14 cellular contexts compared by ENCODE assay signal in the genomic region with DNA sequence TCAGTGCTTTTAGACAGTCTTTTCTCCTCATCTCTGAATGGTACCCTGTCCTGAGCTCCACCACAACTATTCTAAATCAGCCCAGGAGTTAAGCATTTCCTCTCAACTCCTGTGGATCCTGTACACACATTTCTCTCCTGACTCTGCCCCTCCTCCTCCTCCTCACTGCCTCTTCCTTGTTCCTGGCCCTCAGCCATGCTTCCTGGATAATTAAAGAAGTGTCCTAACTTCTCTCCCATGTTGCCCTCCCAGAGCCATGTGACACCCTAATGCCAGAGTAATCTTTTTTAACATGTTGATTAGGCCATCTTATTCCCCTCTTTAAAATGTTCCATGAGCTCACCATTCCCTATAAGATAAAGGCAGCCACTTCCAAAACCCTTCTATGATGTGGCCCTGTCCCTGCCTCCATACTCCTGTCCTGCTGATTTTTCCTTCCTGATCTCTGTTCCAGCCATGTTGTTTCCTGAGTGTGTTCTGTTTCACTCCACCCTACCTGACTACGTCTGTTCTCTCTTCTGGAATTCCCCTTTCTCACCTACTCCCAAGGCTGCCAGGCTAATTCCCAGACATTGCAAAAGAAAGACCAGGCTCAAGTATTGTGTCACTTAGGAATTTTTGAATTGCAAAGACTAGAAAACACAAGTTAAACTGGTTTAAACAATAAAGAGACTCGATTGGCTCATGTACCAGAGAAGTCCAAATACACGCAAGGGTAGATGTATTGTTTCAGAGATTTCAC.
DNase-seq lines count a peak whose midpoint lies in the region; ATAC-seq and TF ChIP-seq lines count a peak whose summit lies in the region.
"Had no signal": no experiment of that assay in that cellular context is flagged by ENCODE, and none has a peak within 500 bp of the region (broad histone marks: within the 10 kb centered on the region; RNA-seq: fewer than 3 reads in every experiment).

No MANE protein-coding gene starts in this region.

- no peak for TF ChIP-seq POLR2A in body of pancreas (IDR thresholded peaks at IDR 0.05)

- WGBS in body of pancreas, 2 donors: 48 to 57% methylated on average over 3 of the region's 3 CpGs

- intact Hi-C loops in body of pancreas (cut with DNase I): no loop called here
- intact Hi-C loops in left ventricle myocardium inferior (cut with micrococcal nuclease): no loop called here

- H3K4me3 ChIP-seq in body of pancreas (no peak overlapping the region), left ventricle myocardium inferior (no peak overlapping the region)
- H3K4me3 ChIP-seq: BLaER1 treated with 17β-estradiol and CSF1 and Interleukin-3, amounts not matched to agents 10 nM and 100 nM had no signal

- H3K36me3 ChIP-seq in body of pancreas (replicated peaks in 1 of 2; ENCODE audit: insufficient read depth in 1 of 2, low read depth in 2 of 2) (no peaks in the 10 kb centered on the region), left ventricle myocardium inferior (no peaks in the 10 kb centered on the region)
- H3K36me3 ChIP-seq: BLaER1 treated with 17β-estradiol and CSF1 and Interleukin-3, amounts not matched to agents 10 nM and 100 nM had no signal

- no peaks in the 10 kb centered on the region for H3K36me3 Mint-ChIP-seq in progenitor cell of endocrine pancreas (ENCODE audit: insufficient read depth)
- H3K36me3 Mint-ChIP-seq: naive B cell had no signal

- H3K27ac ChIP-seq in body of pancreas (peak overlapping the region in 3 of 4 donors; percentile 26 to 54 (median 40)), left ventricle myocardium inferior (replicated peaks) (peak overlapping the region; percentile 59)
- H3K27ac ChIP-seq: BLaER1 treated with 17β-estradiol and CSF1 and Interleukin-3, amounts not matched to agents 10 nM and 100 nM had no signal

- peaks cover 3% of the 10 kb centered on the region for H3K4me1 Mint-ChIP-seq in progenitor cell of endocrine pancreas (ENCODE audit: low read depth)
- H3K4me1 Mint-ChIP-seq: naive B cell had no signal

- no peak for TF ChIP-seq CTCF in body of pancreas (IDR thresholded peaks at IDR 0.05)
- TF ChIP-seq CTCF in left ventricle myocardium inferior (IDR thresholded peaks at IDR 0.05; ENCODE audit: borderline replicate concordance): no peak
- no peak for TF ChIP-seq CTCF in progenitor cell of endocrine pancreas (IDR thresholded peaks at IDR 0.05; ENCODE audit: unreplicated experiment)

- ATAC-seq in body of pancreas (peak; percentile 59), GM21390 (IDR thresholded peaks at IDR 0.05; ENCODE audit: unreplicated experiment) (no peak), HG03565 (IDR thresholded peaks at IDR 0.05; ENCODE audit: unreplicated experiment) (no peak)

- peaks cover 20% of the 10 kb centered on the region for H3K4me1 ChIP-seq in body of pancreas
- H3K4me1 ChIP-seq in left ventricle myocardium inferior: peaks cover 51% of the 10 kb centered on the region

- peak; percentile 7 for DNase-seq in H4 (ENCODE audit: low spot score)
- DNase-seq in body of pancreas: peak in 3 of 4 donors; percentile 13 to 16 (median 15)
- DNase-seq in left ventricle myocardium inferior: no peak
- DNase-seq in progenitor cell of endocrine pancreas (ENCODE audit: low spot score, unreplicated experiment): no peak
- DNase-seq in NK-92 treated with Interleukin-12 subunit alpha and Interleukin-12 subunit beta, amount 100 ng/mL, for 24 hours (lab: John Stamatoyannopoulos, UW): no peak
- DNase-seq in AG08395 (ENCODE audit: low spot score): no peak
- DNase-seq: activated CD8-positive, alpha-beta memory T cell treated with anti-CD3 and anti-CD28 coated beads, Interleukin-2, amount 50 U/mL, for 48 hours; naive B cell; NCI-H1048; NCI-H510A treated with DMSO at 0.1 percent for 48 hours; SIG-M5 had no signal

- H3K27me3 Mint-ChIP-seq in progenitor cell of endocrine pancreas: no peaks in the 10 kb centered on the region

- H3K4me3 Mint-ChIP-seq in progenitor cell of endocrine pancreas (ENCODE audit: low read depth): no peak overlapping the region
- H3K4me3 Mint-ChIP-seq: naive B cell had no signal

- H3K9me3 Mint-ChIP-seq in progenitor cell of endocrine pancreas (ENCODE audit: low read depth): no peaks in the 10 kb centered on the region
- H3K9me3 Mint-ChIP-seq: naive B cell had no signal

- H3K27me3 ChIP-seq in body of pancreas: no peaks in the 10 kb centered on the region
- no peaks in the 10 kb centered on the region for H3K27me3 ChIP-seq in left ventricle myocardium inferior (ENCODE audit: low read depth)
- H3K27me3 ChIP-seq: BLaER1 treated with 17β-estradiol and CSF1 and Interleukin-3, amounts not matched to agents 10 nM and 100 nM had no signal

- peak overlapping the region; percentile 65 for H3K27ac Mint-ChIP-seq in progenitor cell of endocrine pancreas
- H3K27ac Mint-ChIP-seq: naive B cell had no signal

- H3K9me3 ChIP-seq in body of pancreas (peaks cover 0 to under 1% (median 0%) of the 10 kb centered on the region in 3 donors), left ventricle myocardium inferior (replicated peaks) (no peaks in the 10 kb centered on the region)
- H3K9me3 ChIP-seq: BLaER1 treated with 17β-estradiol and CSF1 and Interleukin-3, amounts not matched to agents 10 nM and 100 nM had no signal

Comparison
In these comparisons a context has a peak if more than half of its experiments do, and no peak if none do; other contexts are left out.
1. DNase-seq: peak in H4 (single experiment) and body of pancreas (3 of 4); none in left ventricle myocardium inferior (single experiment), progenitor cell of endocrine pancreas (single experiment), NK-92 treated with Interleukin-12 subunit alpha and Interleukin-12 subunit beta, amount 100 ng/mL, for 24 hours (single experiment) and AG08395 (single experiment).